35 cellular contexts compared by ENCODE assay signal in the genomic region with DNA sequence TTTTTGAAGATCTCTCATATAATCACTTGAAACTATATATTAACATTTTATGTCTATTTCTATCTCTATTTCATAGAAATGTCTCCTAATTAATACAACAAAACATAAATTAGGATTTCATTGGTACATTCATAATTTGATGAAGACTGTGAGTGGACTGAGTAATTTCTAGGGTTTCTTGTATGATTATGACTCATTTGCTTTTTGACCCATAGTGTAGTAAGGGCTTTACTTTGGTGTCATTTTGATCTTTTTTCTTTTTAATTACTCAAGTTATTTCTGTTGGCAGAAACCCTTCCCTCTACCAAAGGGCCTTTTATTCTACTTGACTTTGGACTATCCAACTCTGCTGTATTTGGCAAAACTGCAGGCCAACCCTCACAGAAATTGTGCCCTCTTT.
"Had no signal": no experiment of that assay in that cellular context is flagged by ENCODE, and none has a peak within 500 bp of the region (broad histone marks: within the 10 kb centered on the region; RNA-seq: fewer than 3 reads in every experiment).

No MANE protein-coding gene starts in this region.

- H3K36me3 ChIP-seq: MG63 had no signal

- DNase-seq: Karpas-422, Kasumi-1, MG63, MM.1S, MV-4-11, NCI-H1048, NCI-H1092, NCI-H1092 treated with DMSO at 0.1 percent for 48 hours, NCI-H1105, NCI-H1105 treated with DMSO at 0.1 percent for 48 hours, NCI-H1417, NCI-H1417 treated with DMSO at 0.1 percent for 48 hours, NCI-H1436, NCI-H1436 treated with DMSO at 0.1 percent for 48 hours, NCI-H146, NCI-H1694, NCI-H1694 treated with DMSO at 0.1 percent for 48 hours, NCI-H187, NCI-H187 treated with DMSO at 0.1 percent for 48 hours, NCI-H1930, NCI-H2029, NCI-H2029 treated with DMSO at 0.1 percent for 48 hours, NCI-H2081, NCI-H2081 treated with DMSO at 0.1 percent for 48 hours, NCI-H2107, NCI-H2171, NCI-H2171 treated with DMSO at 0.1 percent for 48 hours, NCI-H2227 treated with DMSO at 0.1 percent for 48 hours, NCI-H226, NCI-H345, NCI-H446, NCI-H446 treated with DMSO at 0.1 percent for 48 hours, NCI-H510A, NCI-H510A treated with DMSO at 0.1 percent for 48 hours, NCI-H524 had no signal

- H3K27me3 ChIP-seq: MG63 had no signal

- H3K9me3 ChIP-seq: MG63 had no signal

- H3K4me3 ChIP-seq: MG63 had no signal
